Comparison of ENCODE assay signal across 1 cellular context in the genomic region with DNA sequence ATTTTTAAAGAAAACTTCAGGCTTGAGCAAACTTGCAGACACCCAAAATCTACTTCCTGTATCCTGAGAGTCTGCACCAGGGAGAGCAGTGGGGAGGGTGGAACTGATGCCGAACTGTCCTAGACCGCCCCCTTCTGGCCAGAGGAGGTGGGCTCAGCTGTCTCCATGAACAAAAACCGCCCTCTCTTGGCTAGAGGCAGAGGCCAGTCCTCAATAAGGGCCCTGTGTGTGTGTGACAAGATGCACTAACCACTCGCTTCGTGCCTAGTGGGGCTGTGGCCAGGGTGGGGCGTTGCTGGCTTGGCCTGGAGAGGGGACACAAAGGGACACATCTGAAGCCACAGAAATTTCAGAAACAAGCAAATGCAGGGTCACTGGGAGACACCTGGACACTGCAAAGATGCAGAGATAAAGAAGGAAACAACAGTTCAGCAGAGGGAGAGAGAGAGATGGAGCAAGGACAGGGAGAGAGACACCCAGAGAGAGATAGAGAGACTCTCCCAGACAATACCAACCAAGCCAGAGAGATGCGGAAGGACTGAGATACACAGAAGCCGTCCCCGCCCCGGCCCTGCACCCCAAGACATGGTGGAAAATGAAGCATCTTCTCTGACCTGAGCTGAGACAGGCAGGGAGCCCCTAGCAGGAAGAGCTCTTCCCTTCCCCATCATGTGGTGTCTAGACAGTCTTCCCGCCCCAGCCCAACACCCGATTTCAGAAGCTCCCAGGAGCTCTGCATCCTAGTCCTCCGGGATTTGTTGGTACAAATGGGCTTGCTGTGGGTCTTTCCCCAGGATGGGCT.
TF ChIP-seq lines count a peak whose summit lies in the region.

No MANE protein-coding gene starts in this region.

TF ChIP-seq in H1, 55 proteins besides CTCF, POLR2A, EP300 and RAD21 (continued from another document):
- TF ChIP-seq YY1 (IDR thresholded peaks at IDR 0.05; ENCODE audit: low read depth, low read length) (no peak), POLR2AphosphoS5 (IDR thresholded peaks at IDR 0.05; ENCODE audit: low read depth, low read length) (no peak), CBX5 (IDR thresholded peaks at IDR 0.05; ENCODE audit: low read depth, low read length) (no peak), EGR1 (IDR thresholded peaks at IDR 0.05; ENCODE audit: borderline replicate concordance, low read depth, low read length) (no peak)
- TF ChIP-seq, protein P1, sequence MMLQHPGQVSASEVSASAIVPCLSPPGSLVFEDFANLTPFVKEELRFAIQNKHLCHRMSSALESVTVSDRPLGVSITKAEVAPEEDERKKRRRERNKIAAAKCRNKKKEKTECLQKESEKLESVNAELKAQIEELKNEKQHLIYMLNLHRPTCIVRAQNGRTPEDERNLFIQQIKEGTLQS (IDR thresholded peaks at IDR 0.05; ENCODE audit: insufficient read depth, low read depth, low read length) = no peak
- TF ChIP-seq, protein P2, sequence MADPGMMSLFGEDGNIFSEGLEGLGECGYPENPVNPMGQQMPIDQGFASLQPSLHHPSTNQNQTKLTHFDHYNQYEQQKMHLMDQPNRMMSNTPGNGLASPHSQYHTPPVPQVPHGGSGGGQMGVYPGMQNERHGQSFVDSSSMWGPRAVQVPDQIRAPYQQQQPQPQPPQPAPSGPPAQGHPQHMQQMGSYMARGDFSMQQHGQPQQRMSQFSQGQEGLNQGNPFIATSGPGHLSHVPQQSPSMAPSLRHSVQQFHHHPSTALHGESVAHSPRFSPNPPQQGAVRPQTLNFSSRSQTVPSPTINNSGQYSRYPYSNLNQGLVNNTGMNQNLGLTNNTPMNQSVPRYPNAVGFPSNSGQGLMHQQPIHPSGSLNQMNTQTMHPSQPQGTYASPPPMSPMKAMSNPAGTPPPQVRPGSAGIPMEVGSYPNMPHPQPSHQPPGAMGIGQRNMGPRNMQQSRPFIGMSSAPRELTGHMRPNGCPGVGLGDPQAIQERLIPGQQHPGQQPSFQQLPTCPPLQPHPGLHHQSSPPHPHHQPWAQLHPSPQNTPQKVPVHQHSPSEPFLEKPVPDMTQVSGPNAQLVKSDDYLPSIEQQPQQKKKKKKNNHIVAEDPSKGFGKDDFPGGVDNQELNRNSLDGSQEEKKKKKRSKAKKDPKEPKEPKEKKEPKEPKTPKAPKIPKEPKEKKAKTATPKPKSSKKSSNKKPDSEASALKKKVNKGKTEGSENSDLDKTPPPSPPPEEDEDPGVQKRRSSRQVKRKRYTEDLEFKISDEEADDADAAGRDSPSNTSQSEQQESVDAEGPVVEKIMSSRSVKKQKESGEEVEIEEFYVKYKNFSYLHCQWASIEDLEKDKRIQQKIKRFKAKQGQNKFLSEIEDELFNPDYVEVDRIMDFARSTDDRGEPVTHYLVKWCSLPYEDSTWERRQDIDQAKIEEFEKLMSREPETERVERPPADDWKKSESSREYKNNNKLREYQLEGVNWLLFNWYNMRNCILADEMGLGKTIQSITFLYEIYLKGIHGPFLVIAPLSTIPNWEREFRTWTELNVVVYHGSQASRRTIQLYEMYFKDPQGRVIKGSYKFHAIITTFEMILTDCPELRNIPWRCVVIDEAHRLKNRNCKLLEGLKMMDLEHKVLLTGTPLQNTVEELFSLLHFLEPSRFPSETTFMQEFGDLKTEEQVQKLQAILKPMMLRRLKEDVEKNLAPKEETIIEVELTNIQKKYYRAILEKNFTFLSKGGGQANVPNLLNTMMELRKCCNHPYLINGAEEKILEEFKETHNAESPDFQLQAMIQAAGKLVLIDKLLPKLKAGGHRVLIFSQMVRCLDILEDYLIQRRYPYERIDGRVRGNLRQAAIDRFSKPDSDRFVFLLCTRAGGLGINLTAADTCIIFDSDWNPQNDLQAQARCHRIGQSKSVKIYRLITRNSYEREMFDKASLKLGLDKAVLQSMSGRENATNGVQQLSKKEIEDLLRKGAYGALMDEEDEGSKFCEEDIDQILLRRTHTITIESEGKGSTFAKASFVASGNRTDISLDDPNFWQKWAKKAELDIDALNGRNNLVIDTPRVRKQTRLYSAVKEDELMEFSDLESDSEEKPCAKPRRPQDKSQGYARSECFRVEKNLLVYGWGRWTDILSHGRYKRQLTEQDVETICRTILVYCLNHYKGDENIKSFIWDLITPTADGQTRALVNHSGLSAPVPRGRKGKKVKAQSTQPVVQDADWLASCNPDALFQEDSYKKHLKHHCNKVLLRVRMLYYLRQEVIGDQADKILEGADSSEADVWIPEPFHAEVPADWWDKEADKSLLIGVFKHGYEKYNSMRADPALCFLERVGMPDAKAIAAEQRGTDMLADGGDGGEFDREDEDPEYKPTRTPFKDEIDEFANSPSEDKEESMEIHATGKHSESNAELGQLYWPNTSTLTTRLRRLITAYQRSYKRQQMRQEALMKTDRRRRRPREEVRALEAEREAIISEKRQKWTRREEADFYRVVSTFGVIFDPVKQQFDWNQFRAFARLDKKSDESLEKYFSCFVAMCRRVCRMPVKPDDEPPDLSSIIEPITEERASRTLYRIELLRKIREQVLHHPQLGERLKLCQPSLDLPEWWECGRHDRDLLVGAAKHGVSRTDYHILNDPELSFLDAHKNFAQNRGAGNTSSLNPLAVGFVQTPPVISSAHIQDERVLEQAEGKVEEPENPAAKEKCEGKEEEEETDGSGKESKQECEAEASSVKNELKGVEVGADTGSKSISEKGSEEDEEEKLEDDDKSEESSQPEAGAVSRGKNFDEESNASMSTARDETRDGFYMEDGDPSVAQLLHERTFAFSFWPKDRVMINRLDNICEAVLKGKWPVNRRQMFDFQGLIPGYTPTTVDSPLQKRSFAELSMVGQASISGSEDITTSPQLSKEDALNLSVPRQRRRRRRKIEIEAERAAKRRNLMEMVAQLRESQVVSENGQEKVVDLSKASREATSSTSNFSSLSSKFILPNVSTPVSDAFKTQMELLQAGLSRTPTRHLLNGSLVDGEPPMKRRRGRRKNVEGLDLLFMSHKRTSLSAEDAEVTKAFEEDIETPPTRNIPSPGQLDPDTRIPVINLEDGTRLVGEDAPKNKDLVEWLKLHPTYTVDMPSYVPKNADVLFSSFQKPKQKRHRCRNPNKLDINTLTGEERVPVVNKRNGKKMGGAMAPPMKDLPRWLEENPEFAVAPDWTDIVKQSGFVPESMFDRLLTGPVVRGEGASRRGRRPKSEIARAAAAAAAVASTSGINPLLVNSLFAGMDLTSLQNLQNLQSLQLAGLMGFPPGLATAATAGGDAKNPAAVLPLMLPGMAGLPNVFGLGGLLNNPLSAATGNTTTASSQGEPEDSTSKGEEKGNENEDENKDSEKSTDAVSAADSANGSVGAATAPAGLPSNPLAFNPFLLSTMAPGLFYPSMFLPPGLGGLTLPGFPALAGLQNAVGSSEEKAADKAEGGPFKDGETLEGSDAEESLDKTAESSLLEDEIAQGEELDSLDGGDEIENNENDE (IDR thresholded peaks at IDR 0.05; ENCODE audit: insufficient replicate concordance, low read length) = no peak
